ENCODE assay signal across 8 cellular contexts in genomic region chr3:108222813-108223307, GRCh38. TPM values are rescaled to one million over a fixed set of nuclear protein-coding genes. Genes with fewer than 3 reads are reported as not detected.
DNase-seq lines count a peak whose midpoint lies in the region; ATAC-seq and TF ChIP-seq lines count a peak whose summit lies in the region.

No MANE protein-coding gene starts in this region.

- H3K27ac Mint-ChIP-seq in activated CD4-positive, alpha-beta T cell treated with anti-CD3 and anti-CD28 coated beads, Interleukin-2, amount 10 ng/mL, durations not matched to agents 24 days and 14 days: peak overlapping the region; percentile 95

- H3K4me3 Mint-ChIP-seq in activated CD4-positive, alpha-beta T cell treated with anti-CD3 and anti-CD28 coated beads, Interleukin-2, amount 10 ng/mL, durations not matched to agents 24 days and 14 days: peak overlapping the region; percentile 100

- H3K27me3 Mint-ChIP-seq in activated CD4-positive, alpha-beta T cell treated with anti-CD3 and anti-CD28 coated beads, Interleukin-2, amount 10 ng/mL, durations not matched to agents 24 days and 14 days: no peaks in the 10 kb centered on the region

- DNase-seq in activated CD4-positive, alpha-beta T cell treated with anti-CD3 and anti-CD28 coated beads, Interleukin-2, amount 10 ng/mL, durations not matched to agents 24 days and 14 days: no peak
- no peak for DNase-seq in activated CD4-positive, alpha-beta T cell treated with anti-CD3 and anti-CD28 coated beads for 4 hours
- DNase-seq in foreskin keratinocyte (no peak), NCI-H510A (lab: John Stamatoyannopoulos, UW) (no peak)
- no peak for DNase-seq in stimulated activated CD4-positive, alpha-beta T cell treated with anti-CD3 and anti-CD28 coated beads, Interleukin-2, amount 100 ng/mL, for 24 hours

- H3K27ac ChIP-seq in SU-DHL-6 (ENCODE audit: low read depth, low read length): peak overlapping the region; percentile 68
- peak overlapping the region; percentile 36 for H3K27ac ChIP-seq in foreskin keratinocyte
- H3K27ac ChIP-seq in rectal smooth muscle tissue (ENCODE audit: low read depth, low read length): peak overlapping the region; percentile 45

- H3K4me3 ChIP-seq in SU-DHL-6 (ENCODE audit: insufficient read depth, low read length, poor library complexity, severe bottlenecking) (peak overlapping the region; percentile 65), rectal smooth muscle tissue (ENCODE audit: low read length) (peak overlapping the region; percentile 92)

- ATAC-seq in foreskin keratinocyte: peak; percentile 2
- ATAC-seq in HG03039 (IDR thresholded peaks at IDR 0.05; ENCODE audit: unreplicated experiment): no peak

- no peak for TF ChIP-seq CTCF in SU-DHL-6 (IDR thresholded peaks at IDR 0.05; ENCODE audit: insufficient read depth, low read length, poor library complexity, severe bottlenecking)
- no peak for TF ChIP-seq CTCF in foreskin keratinocyte (conservative IDR thresholded peaks at IDR 0.05)

- peak overlapping the region; percentile 82 for H3K4me2 ChIP-seq in SU-DHL-6 (ENCODE audit: low read depth, low read length, poor library complexity, severe bottlenecking)

- peaks cover 17% of the 10 kb centered on the region for H3F3A ChIP-seq in SU-DHL-6 (ENCODE audit: insufficient read depth)

- no peaks in the 10 kb centered on the region for H3K79me2 ChIP-seq in SU-DHL-6 (ENCODE audit: insufficient read depth, low read length)

- H3K9ac ChIP-seq in SU-DHL-6 (ENCODE audit: low read length): peak overlapping the region; percentile 51
- peak overlapping the region; percentile 76 for H3K9ac ChIP-seq in rectal smooth muscle tissue (ENCODE audit: low read length)

- H3K9me3 Mint-ChIP-seq in activated CD4-positive, alpha-beta T cell treated with anti-CD3 and anti-CD28 coated beads, Interleukin-2, amount 10 ng/mL, durations not matched to agents 24 days and 14 days: no peaks in the 10 kb centered on the region

- H3K4me1 Mint-ChIP-seq in activated CD4-positive, alpha-beta T cell treated with anti-CD3 and anti-CD28 coated beads, Interleukin-2, amount 10 ng/mL, durations not matched to agents 24 days and 14 days: peaks cover 46% of the 10 kb centered on the region

- peak overlapping the region; percentile 90 for H2AFZ ChIP-seq in SU-DHL-6 (ENCODE audit: low read depth, low read length, severe bottlenecking)

- no peaks in the 10 kb centered on the region for H3K27me3 ChIP-seq in SU-DHL-6 (ENCODE audit: low read length)
- H3K27me3 ChIP-seq in foreskin keratinocyte: no peaks in the 10 kb centered on the region
- no peaks in the 10 kb centered on the region for H3K27me3 ChIP-seq in rectal smooth muscle tissue (ENCODE audit: control insufficient read depth, insufficient read depth, low read length)

- H3K36me3 Mint-ChIP-seq in activated CD4-positive, alpha-beta T cell treated with anti-CD3 and anti-CD28 coated beads, Interleukin-2, amount 10 ng/mL, durations not matched to agents 24 days and 14 days (ENCODE audit: low read depth): peaks cover 5% of the 10 kb centered on the region

- no peaks in the 10 kb centered on the region for H3K9me2 ChIP-seq in SU-DHL-6 (replicated peaks; ENCODE audit: insufficient read depth, low read length)

- H3K4me1 ChIP-seq in foreskin keratinocyte (peaks cover 26% of the 10 kb centered on the region), rectal smooth muscle tissue (ENCODE audit: control insufficient read depth, insufficient read depth, low read length) (peaks cover 12% of the 10 kb centered on the region)

- H4K20me1 ChIP-seq in SU-DHL-6 (ENCODE audit: low read depth, low read length): no peaks in the 10 kb centered on the region

- H3K36me3 ChIP-seq in SU-DHL-6 (ENCODE audit: low read length): no peaks in the 10 kb centered on the region; the same call in 1 of the 2 replicates
- H3K36me3 ChIP-seq in rectal smooth muscle tissue (ENCODE audit: control insufficient read depth, insufficient read depth, low read length): no peaks in the 10 kb centered on the region

- H3K9me3 ChIP-seq in SU-DHL-6 (ENCODE audit: insufficient read depth, low read length): no peaks in the 10 kb centered on the region

- intact Hi-C loops in activated CD4-positive, alpha-beta T cell treated with anti-CD3 and anti-CD28 coated beads, Interleukin-2, amount 10 ng/mL, durations not matched to agents 24 days and 14 days (cut with micrococcal nuclease): loop anchor here (1.0 to 5.0 kb wide), 11 partner anchors 70 to 614 kb away; partner anchors contain the start of genes CIP2A and DZIP3

RNA-seq across cellular contexts. Expression of gene IFT57, which starts 0.6 kb away (rescaled TPM):
- 25.2 and 26.6 TPM in 2 replicates for total RNA-seq in activated CD4-positive, alpha-beta T cell treated with anti-CD3 and anti-CD28 coated beads, Interleukin-2, amount 10 ng/mL, durations not matched to agents 24 days and 14 days
- total RNA-seq in foreskin keratinocyte: 44.4 and 49.8 TPM in 2 replicates
- polyA plus RNA-seq in foreskin keratinocyte: 26.3 and 29.5 TPM in 2 replicates
